ENCODE assay signal across 18 cellular contexts in genomic region chr3:168939651-168940238, GRCh38.
"Had no signal": no experiment of that assay in that cellular context is flagged by ENCODE, and none has a peak within 500 bp of the region (broad histone marks: within the 10 kb centered on the region; RNA-seq: fewer than 3 reads in every experiment).

No MANE protein-coding gene starts in this region.

- H2AFZ ChIP-seq: parathyroid adenoma had no signal

- H3K27ac Mint-ChIP-seq: naive thymus-derived CD8-positive, alpha-beta T cell; stimulated activated memory B cell treated with anti-CD40 and anti-IgM and Interleukin-4, amounts not matched to agents 10 μg/mL and 1 μg/mL and 100 μg/mL, for 72 hours; stimulated activated naive CD8-positive, alpha-beta T cell treated with anti-CD3 and anti-CD28 coated beads, Interleukin-15, Interleukin-2, amounts not matched to agents 100 ng/mL and 50 ng/mL, for 24 hours had no signal

- H3K9me3 ChIP-seq: esophagus squamous epithelium, mucosa of descending colon, prostate gland, right lobe of liver, vagina had no signal

- H3K4me1 Mint-ChIP-seq: naive thymus-derived CD8-positive, alpha-beta T cell; stimulated activated memory B cell treated with anti-CD40 and anti-IgM and Interleukin-4, amounts not matched to agents 10 μg/mL and 1 μg/mL and 100 μg/mL, for 72 hours had no signal

- H3K27me3 Mint-ChIP-seq: stimulated activated memory B cell treated with anti-CD40 and anti-IgM and Interleukin-4, amounts not matched to agents 10 μg/mL and 1 μg/mL and 100 μg/mL, for 72 hours; stimulated activated naive CD8-positive, alpha-beta T cell treated with anti-CD3 and anti-CD28 coated beads, Interleukin-15, Interleukin-2, amounts not matched to agents 100 ng/mL and 50 ng/mL, for 24 hours had no signal

- H3K9ac ChIP-seq: parathyroid adenoma had no signal

- H3K27ac ChIP-seq: epithelial cell of prostate, esophagus squamous epithelium, parathyroid adenoma, prostate gland, right lobe of liver, tibial artery, upper lobe of left lung, vagina had no signal

- H3K36me3 ChIP-seq: esophagus squamous epithelium, prostate gland, right lobe of liver, tibial artery, upper lobe of left lung, vagina had no signal

- H3K4me3 ChIP-seq: esophagus squamous epithelium, mucosa of descending colon, prostate gland, right lobe of liver, tibial artery, upper lobe of left lung, vagina had no signal

- H3K4me3 Mint-ChIP-seq: naive thymus-derived CD8-positive, alpha-beta T cell; stimulated activated memory B cell treated with anti-CD40 and anti-IgM and Interleukin-4, amounts not matched to agents 10 μg/mL and 1 μg/mL and 100 μg/mL, for 72 hours; stimulated activated naive CD8-positive, alpha-beta T cell treated with anti-CD3 and anti-CD28 coated beads, Interleukin-15, Interleukin-2, amounts not matched to agents 100 ng/mL and 50 ng/mL, for 24 hours had no signal

- DNase-seq: effector memory CD4-positive, alpha-beta T cell; esophagus squamous epithelium; foreskin fibroblast; kidney glomerular epithelial cell; mucosa of descending colon; naive thymus-derived CD8-positive, alpha-beta T cell; retina; right lobe of liver; stimulated activated CD4-positive, alpha-beta T cell treated with anti-CD3 and anti-CD28 coated beads, Interleukin-4, amount 100 ng/mL, for 1 hour; stimulated activated CD8-positive, alpha-beta memory T cell treated with anti-CD3 and anti-CD28 coated beads, Interleukin-4, amount 100 ng/mL, for 48 hours; tibial artery; upper lobe of left lung had no signal

- ATAC-seq: mucosa of descending colon; naive thymus-derived CD8-positive, alpha-beta T cell; right lobe of liver; stimulated activated memory B cell treated with anti-CD40 and anti-IgM and Interleukin-4, amounts not matched to agents 10 μg/mL and 1 μg/mL and 100 μg/mL, for 72 hours had no signal

- H3K27me3 ChIP-seq: esophagus squamous epithelium, right lobe of liver, tibial artery, upper lobe of left lung, vagina had no signal

- H3K79me2 ChIP-seq: parathyroid adenoma had no signal

- H3K9me3 Mint-ChIP-seq: stimulated activated memory B cell treated with anti-CD40 and anti-IgM and Interleukin-4, amounts not matched to agents 10 μg/mL and 1 μg/mL and 100 μg/mL, for 72 hours had no signal

- H3K4me1 ChIP-seq: esophagus squamous epithelium, parathyroid adenoma, prostate gland, right lobe of liver, tibial artery, upper lobe of left lung, vagina had no signal

- H3K36me3 Mint-ChIP-seq: naive thymus-derived CD8-positive, alpha-beta T cell; stimulated activated memory B cell treated with anti-CD40 and anti-IgM and Interleukin-4, amounts not matched to agents 10 μg/mL and 1 μg/mL and 100 μg/mL, for 72 hours had no signal
